ENCODE assay signal across 8 cellular contexts in the genomic region with DNA sequence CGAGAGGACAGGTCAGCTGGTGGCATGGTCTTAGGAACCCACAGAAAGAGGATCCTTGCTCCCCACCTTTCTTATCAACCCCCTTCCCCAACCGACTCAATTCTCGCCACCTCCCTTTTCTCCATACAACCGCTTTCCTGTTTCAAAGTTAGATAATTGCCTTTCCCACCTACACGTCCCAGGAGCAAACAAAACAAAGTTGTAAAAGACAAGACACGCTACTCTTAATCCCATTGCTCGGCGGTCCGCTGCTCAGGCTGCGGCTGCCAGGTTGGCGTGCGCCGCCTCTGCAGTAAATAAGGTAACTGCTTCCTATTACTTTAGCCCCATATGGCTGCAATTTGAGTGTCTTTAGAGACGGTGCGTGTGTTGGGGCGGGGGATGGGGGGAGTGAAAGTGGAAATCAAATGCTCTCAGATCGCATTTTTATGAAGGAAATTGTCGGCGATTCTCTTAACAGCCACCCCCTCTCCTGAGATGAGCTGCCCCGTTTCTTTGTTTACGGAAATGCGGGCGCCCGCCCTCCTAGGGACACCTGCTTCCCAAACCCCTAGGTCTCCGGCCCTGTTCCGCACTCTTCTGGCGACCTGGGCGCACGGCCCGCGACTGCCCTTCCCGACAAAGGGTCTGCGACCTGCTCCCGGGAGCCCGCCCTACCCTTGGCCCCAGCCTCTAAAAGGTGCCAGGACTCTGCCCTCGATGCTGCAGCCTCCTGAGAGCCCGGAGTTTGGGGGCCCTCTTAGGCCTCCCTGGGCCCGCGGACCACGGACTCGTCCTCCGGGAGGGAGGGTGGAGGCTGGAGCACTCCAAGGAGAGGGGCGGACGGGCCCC. TPM values are rescaled to one million over a fixed set of nuclear protein-coding genes. Genes with fewer than 3 reads are reported as not detected.
DNase-seq lines count a peak whose midpoint lies in the region; ATAC-seq and TF ChIP-seq lines count a peak whose summit lies in the region.

No MANE protein-coding gene starts in this region.

- POLR2A ChIA-PET in CD4-positive, alpha-beta T cell (lab: Charles Lee), result interaction anchor here (2.3 to 10.2 kb wide), 2 partner anchors 11 to 41 kb away, joined by 10 to 127 read pairs; a partner anchor contains a TSS
- POLR2A ChIA-PET in HCT116 (lab: Charles Lee), result interaction anchor here (0.6 to 3.2 kb wide), 8 partner anchors 10 to 190 kb away, joined by 3 to 11 read pairs (median 3); a partner anchor contains a TSS

- H4K20me1 ChIP-seq in HCT116 (ENCODE audit: insufficient read depth), result no peaks in the 10 kb centered on the region
- H4K20me1 ChIP-seq in OCI-LY3 (ENCODE audit: insufficient read depth, low read length), result peaks cover 6% of the 10 kb centered on the region; the same call in 1 of the 2 replicates

- H3K36me3 Mint-ChIP-seq in CD4-positive, alpha-beta T cell (ENCODE audit: low read depth), result peaks cover 10% of the 10 kb centered on the region

- TF ChIP-seq RAD21 in HCT116 (IDR thresholded peaks at IDR 0.05; ENCODE audit: low read depth), result no peak

- TF ChIP-seq POLR2A in HCT116 (IDR thresholded peaks at IDR 0.05; ENCODE audit: borderline replicate concordance, extremely low read depth, insufficient read depth, insufficient read length), result no peak

- peak overlapping the region; percentile 75 for H2AFZ ChIP-seq in HCT116 (ENCODE audit: low read depth, low read length, poor library complexity, severe bottlenecking)
- H2AFZ ChIP-seq in OCI-LY3 (ENCODE audit: low read depth, low read length), result no peak overlapping the region

- peak overlapping the region; percentile 77 for H3K27ac Mint-ChIP-seq in CD4-positive, alpha-beta T cell

- no peak overlapping the region for H3K27ac ChIP-seq in CD4-positive, alpha-beta T cell (ENCODE audit: low read depth, low read length)
- H3K27ac ChIP-seq in HCT116 (ENCODE audit: low read depth, low read length), result peak overlapping the region; percentile 91
- peak overlapping the region; percentile 33; the same call in 1 of the 2 replicates for H3K27ac ChIP-seq in OCI-LY3 (ENCODE audit: low read length)
- H3K27ac ChIP-seq in coronary artery, result no peak overlapping the region

- H3K27me3 ChIP-seq in CD4-positive, alpha-beta T cell (ENCODE audit: control insufficient read depth, insufficient read depth, low read length), result peaks cover 79% of the 10 kb centered on the region
- no peaks in the 10 kb centered on the region for H3K27me3 ChIP-seq in HCT116 (ENCODE audit: insufficient read depth, low read length)
- peaks cover 8% of the 10 kb centered on the region; the same call in 1 of the 2 replicates for H3K27me3 ChIP-seq in OCI-LY3 (ENCODE audit: low read depth, low read length)

- H3K4me3 Mint-ChIP-seq in CD4-positive, alpha-beta T cell, result peak overlapping the region; percentile 88

- no peaks in the 10 kb centered on the region for H3K9me3 Mint-ChIP-seq in CD4-positive, alpha-beta T cell

- CTCF ChIA-PET in CD4-positive, alpha-beta T cell (lab: Charles Lee), result interaction anchor here (0.6 kb wide), 1 partner anchor 40 kb away, joined by 3 read pairs; no protein-coding TSS in a partner anchor
- CTCF ChIA-PET in HCT116 (lab: Charles Lee), result interaction anchor here (0.7 to 2.0 kb wide), 5 partner anchors 10 to 191 kb away, joined by 3 to 11 read pairs (median 3); no protein-coding TSS in a partner anchor

- H3K4me1 ChIP-seq in HCT116 (ENCODE audit: control insufficient read depth in 1 of 2, insufficient read depth in 2 of 2, low read length in 2 of 2) (peaks cover 32 to 54% of the 10 kb centered on the region in 2 experiments), OCI-LY3 (ENCODE audit: low read length) (peaks cover 43% of the 10 kb centered on the region)

- H3K4me2 ChIP-seq in HCT116 (ENCODE audit: low read length) (peak overlapping the region; percentile 98), OCI-LY3 (ENCODE audit: low read length) (peak overlapping the region; percentile 55)

- RAD21 ChIA-PET in HCT116 (lab: Charles Lee; ENCODE audit: low non-redundant PET in 1 of 2, low total read pairs in 2 of 2, uncharacterized antibody in 2 of 2, unreplicated experiment in 2 of 2), result interaction anchor here in 1 of 2 experiments (1.2 kb wide), 1 partner anchor 55 kb away, joined by 5 read pairs; no protein-coding TSS in a partner anchor

- peaks cover 63% of the 10 kb centered on the region for H3K4me1 Mint-ChIP-seq in CD4-positive, alpha-beta T cell (ENCODE audit: low read depth)

- intact Hi-C loops in CD4-positive, alpha-beta T cell (cut with DNase I, micrococcal nuclease), result no loop called here
- intact Hi-C loops in HCT116 (cut with micrococcal nuclease), result no loop called here

- no peak for TF ChIP-seq CTCF in CD4-positive, alpha-beta T cell (IDR thresholded peaks at IDR 0.05)
- TF ChIP-seq CTCF in HCT116 (IDR thresholded peaks at IDR 0.05 in 2 of 3, conservative IDR thresholded peaks at IDR 0.05 in 1 of 3; ENCODE audit: borderline replicate concordance in 1 of 3, insufficient read depth in 1 of 3, low read depth in 2 of 3, low read length in 2 of 3), result no peak
- no peak for TF ChIP-seq CTCF in OCI-LY3 (IDR thresholded peaks at IDR 0.05; ENCODE audit: low read depth, low read length)
- TF ChIP-seq CTCF in coronary artery (IDR thresholded peaks at IDR 0.05), result no peak

- H3K4me3 ChIP-seq in HCT116 (replicated peaks in 1 of 2; ENCODE audit: low read depth in 1 of 2, low read length in 2 of 2) (peak overlapping the region; percentile 73 to 75), OCI-LY3 (ENCODE audit: low read length) (peak overlapping the region; percentile 63), coronary artery (peak overlapping the region; percentile 4)

- peak overlapping the region; percentile 70 for H3K9ac ChIP-seq in HCT116 (ENCODE audit: low read length)
- peak overlapping the region; percentile 47; the same call in 1 of the 2 replicates for H3K9ac ChIP-seq in OCI-LY3 (ENCODE audit: low read length)

- no peaks in the 10 kb centered on the region for H3K9me2 ChIP-seq in HCT116 (ENCODE audit: insufficient read depth)

- peaks cover 68% of the 10 kb centered on the region for H3K27me3 Mint-ChIP-seq in CD4-positive, alpha-beta T cell

- TSS peak; percentile 80 for BruUV-seq in HCT116 (replicated peaks; lab: Mats Ljungman, UMichigan)

- H3K79me2 ChIP-seq in HCT116 (ENCODE audit: insufficient read depth, low read length) (peaks cover 11% of the 10 kb centered on the region; the same call in 1 of the 2 replicates), OCI-LY3 (ENCODE audit: low read length) (peaks cover 11% of the 10 kb centered on the region)

- H3K9me3 ChIP-seq in CD4-positive, alpha-beta T cell (ENCODE audit: control insufficient read depth, low read length), result no peaks in the 10 kb centered on the region
- no peaks in the 10 kb centered on the region for H3K9me3 ChIP-seq in HCT116 (ENCODE audit: control insufficient read depth in 1 of 2, insufficient read depth in 1 of 2, low read depth in 1 of 2, low read length in 2 of 2)
- peaks cover 4% of the 10 kb centered on the region; the same call in 1 of the 2 replicates for H3K9me3 ChIP-seq in OCI-LY3 (ENCODE audit: insufficient read depth, low read length)

- no peak for ATAC-seq in CD4-positive, alpha-beta T cell (ENCODE audit: poor library complexity)
- ATAC-seq in HCT116 (peak; percentile 35), HG02763 (IDR thresholded peaks at IDR 0.05; ENCODE audit: unreplicated experiment) (no peak)

- no peak for DNase-seq in CD4-positive, alpha-beta T cell
- DNase-seq in HCT116 (ENCODE audit: low read depth, low spot score) (peak; percentile 50), coronary artery (ENCODE audit: low spot score) (no peak), retina (peak; percentile 77), cerebellum (ENCODE audit: low spot score) (no peak)
- DNase-seq in NK-92 treated with Interleukin-12 subunit alpha and Interleukin-12 subunit beta, amount 100 ng/mL, for 24 hours (lab: John Stamatoyannopoulos, UW), result no peak

- peaks cover 0 to 4% of the 10 kb centered on the region in 2 experiments; a peak in 2 of 4 replicates for H3K36me3 ChIP-seq in HCT116 (ENCODE audit: control insufficient read depth in 1 of 2, insufficient read depth in 2 of 2, low read length in 2 of 2)
- H3K36me3 ChIP-seq in OCI-LY3 (replicated peaks; ENCODE audit: low read depth, low read length), result peaks cover 13% of the 10 kb centered on the region

TF ChIP-seq in HCT116, 20 proteins besides CTCF, POLR2A, EP300 and RAD21:
- TF ChIP-seq SRF (IDR thresholded peaks at IDR 0.05; ENCODE audit: low read depth), result peak; percentile 96
- TF ChIP-seq POLR2AphosphoS5 (IDR thresholded peaks at IDR 0.05; ENCODE audit: low read depth, low read length), result peak; percentile 28; the same call in 1 of the 2 replicates
- peak; percentile 85 for TF ChIP-seq YY1 (IDR thresholded peaks at IDR 0.05; ENCODE audit: extremely low read depth, insufficient replicate concordance, low read depth, low read length)
- TF ChIP-seq FOSL1 (IDR thresholded peaks at IDR 0.05; ENCODE audit: low read depth), result no peak
- TF ChIP-seq, protein P1, sequence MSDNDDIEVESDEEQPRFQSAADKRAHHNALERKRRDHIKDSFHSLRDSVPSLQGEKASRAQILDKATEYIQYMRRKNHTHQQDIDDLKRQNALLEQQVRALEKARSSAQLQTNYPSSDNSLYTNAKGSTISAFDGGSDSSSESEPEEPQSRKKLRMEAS (IDR thresholded peaks at IDR 0.05), result peak; percentile 69; the same call in 1 of the 2 replicates

RNA-seq across cellular contexts. Expression of a gene that starts 3.7 kb away (rescaled TPM):
- 1 to 10 TPM; 5.3 to 6.5 TPM for total RNA-seq in CD4-positive, alpha-beta T cell
- total RNA-seq in HCT116 (2021; ENCODE audit: unreplicated experiment) (29.0 TPM), cerebellum (7.4 TPM)
- 17.3 and 18.1 TPM in 2 replicates for polyA plus RNA-seq in HCT116 (2012)

RNA-seq across cellular contexts. Expression of a gene that starts 22.6 kb away (rescaled TPM):
- under 1 TPM in 1 of 2 experiments, not detected in 1; 0.31 TPM for total RNA-seq in CD4-positive, alpha-beta T cell
- total RNA-seq in HCT116 (2021; ENCODE audit: unreplicated experiment) (28.3 TPM), cerebellum (19.9 TPM)
- 8.8 and 9.6 TPM in 2 replicates for polyA plus RNA-seq in HCT116 (2012)

RNA-seq across cellular contexts. Expression of a gene that starts 38.7 kb away (rescaled TPM):
- 100 to 1,000 TPM; 196 to 202 TPM for total RNA-seq in CD4-positive, alpha-beta T cell
- total RNA-seq in HCT116 (2021; ENCODE audit: unreplicated experiment), result 60.9 TPM
- polyA plus RNA-seq in HCT116 (2012), result 58.0 and 71.2 TPM in 2 replicates
- total RNA-seq in cerebellum, result 15.4 TPM

Comparison
In these comparisons a context has a peak if more than half of its experiments do, and no peak if none do; other contexts are left out.
1. DNase-seq: peak in HCT116 (single experiment) and retina (single experiment); none in CD4-positive, alpha-beta T cell (0 of 10), coronary artery (single experiment), NK-92 treated with Interleukin-12 subunit alpha and Interleukin-12 subunit beta, amount 100 ng/mL, for 24 hours (single experiment) and cerebellum (single experiment).
2. H3K27ac ChIP-seq: peak in HCT116 (single experiment) and OCI-LY3 (single experiment); none in CD4-positive, alpha-beta T cell (single experiment) and coronary artery (0 of 2).
3. H3K4me3 ChIP-seq: peak in every context shown above with its lines; median percentile 74 in HCT116; 63 in OCI-LY3; 4 in coronary artery.
4. RNA of a gene that starts 22.6 kb away (total RNA-seq): 28.3 TPM in HCT116 (single experiment) and 19.9 TPM in cerebellum (single experiment); 0.31 TPM in CD4-positive, alpha-beta T cell; every median in the first group is over 10 times any median in the second.